ENCODE assay signal across 18 cellular contexts in genomic region chr11:13868710-13869403, GRCh38.
DNase-seq lines count a peak whose midpoint lies in the region; ATAC-seq, FAIRE-seq and TF ChIP-seq lines count a peak whose summit lies in the region.
"Had no signal": no experiment of that assay in that cellular context is flagged by ENCODE, and none has a peak within 500 bp of the region (broad histone marks: within the 10 kb centered on the region; RNA-seq: fewer than 3 reads in every experiment).

No MANE protein-coding gene starts in this region.

- peak overlapping the region; percentile 55 for H3K27ac ChIP-seq in CD4-positive, alpha-beta memory T cell (ENCODE audit: low read depth, low read length)
- H3K27ac ChIP-seq: C4-2B, right atrium auricular region had no signal

- no peaks in the 10 kb centered on the region for H3K27me3 Mint-ChIP-seq in CD4-positive, alpha-beta memory T cell
- no peaks in the 10 kb centered on the region for H3K27me3 Mint-ChIP-seq in central memory CD8-positive, alpha-beta T cell

- H3K36me3 ChIP-seq in CD4-positive, alpha-beta memory T cell (ENCODE audit: insufficient read depth, low read length), result no peaks in the 10 kb centered on the region
- H3K36me3 ChIP-seq: right atrium auricular region had no signal

- H3K27ac Mint-ChIP-seq in CD4-positive, alpha-beta memory T cell, result peak overlapping the region; percentile 77 to 97 (median 96)
- H3K27ac Mint-ChIP-seq in central memory CD8-positive, alpha-beta T cell (ENCODE audit: low read depth), result peak overlapping the region; percentile 27
- H3K27ac Mint-ChIP-seq: brain, naive B cell had no signal

- H3K9me3 Mint-ChIP-seq in CD4-positive, alpha-beta memory T cell, result peaks cover 0 to 4% (median 0%) of the 10 kb centered on the region in 8 donors
- no peaks in the 10 kb centered on the region for H3K9me3 Mint-ChIP-seq in central memory CD8-positive, alpha-beta T cell

- H3K4me1 Mint-ChIP-seq in CD4-positive, alpha-beta memory T cell, result peaks cover 30 to 49% (median 35%) of the 10 kb centered on the region in 4 donors
- H3K4me1 Mint-ChIP-seq in central memory CD8-positive, alpha-beta T cell, result peaks cover 15% of the 10 kb centered on the region

- CTCF ChIA-PET in CD4-positive, alpha-beta memory T cell (lab: Charles Lee; ENCODE audit: partially characterized antibody), result interaction anchor here (0.8 to 3.0 kb wide), 9 partner anchors 11 to 380 kb away, joined by 3 to 18 read pairs (median 3); no protein-coding TSS in a partner anchor

- POLR2A ChIA-PET in CD4-positive, alpha-beta memory T cell (lab: Charles Lee; ENCODE audit: partially characterized antibody), result interaction anchor here (0.6 to 4.9 kb wide), 26 partner anchors 9 to 406 kb away, joined by 3 to 78 read pairs (median 4); partner anchors contain the start of genes BTBD10 and SPON1

- peaks cover 0 to 3% of the 10 kb centered on the region in 2 donors for H3K36me3 Mint-ChIP-seq in CD4-positive, alpha-beta memory T cell
- no peaks in the 10 kb centered on the region for H3K36me3 Mint-ChIP-seq in central memory CD8-positive, alpha-beta T cell (ENCODE audit: insufficient read depth)
- H3K36me3 Mint-ChIP-seq: brain had no signal

- no peaks in the 10 kb centered on the region for H3K27me3 ChIP-seq in CD4-positive, alpha-beta memory T cell (ENCODE audit: insufficient read depth, low read length)
- H3K27me3 ChIP-seq: right atrium auricular region had no signal

- TF ChIP-seq POLR2A in H54 (IDR thresholded peaks at IDR 0.05; ENCODE audit: low read depth, low read length), result no peak

- peak; percentile 98 for ATAC-seq in central memory CD8-positive, alpha-beta T cell (replicated peaks; ENCODE audit: extremely low read depth, poor library complexity, severe bottlenecking)
- ATAC-seq in HG03469 (IDR thresholded peaks at IDR 0.05; ENCODE audit: unreplicated experiment) (no peak), HG03354 (IDR thresholded peaks at IDR 0.05; ENCODE audit: poor library complexity, severe bottlenecking, unreplicated experiment) (no peak)
- ATAC-seq: left cardiac atrium, SK-N-SH treated with all-trans-retinoic acid at 6 μM for 48 hours had no signal

- intact Hi-C loops in CD4-positive, alpha-beta memory T cell (cut with micrococcal nuclease), result loop anchor here (1.0 to 10.0 kb wide), 5 partner anchors 9 to 1026 kb away; partner anchors contain the start of gene CYP2R1
- intact Hi-C loops in cardiac septum (cut with DNase I), result no loop called here

- no peak overlapping the region for H3K4me3 ChIP-seq in CD4-positive, alpha-beta memory T cell (ENCODE audit: low read length in 2 of 2)
- H3K4me3 ChIP-seq: right atrium auricular region had no signal

- H3K4me3 Mint-ChIP-seq in CD4-positive, alpha-beta memory T cell, result peak overlapping the region in 7 of 8 donors; percentile 1 to 56 (median 43)
- no peak overlapping the region for H3K4me3 Mint-ChIP-seq in central memory CD8-positive, alpha-beta T cell
- H3K4me3 Mint-ChIP-seq: brain, naive B cell had no signal

- FAIRE-seq in H54 (lab: Jason Lieb, UNC), result peak; percentile 30
- FAIRE-seq: endometrium had no signal

- DNase-seq in CD4-positive, alpha-beta memory T cell, result peak; percentile 80 to 91 (median 84)
- DNase-seq in H54 (ENCODE audit: insufficient read length, low spot score) (no peak), T-helper 9 cell (peak; percentile 10), NCI-H1105 treated with DMSO at 0.1 percent for 48 hours (lab: John Stamatoyannopoulos, UW) (no peak), cardiac septum (ENCODE audit: low spot score) (no peak)
- DNase-seq in central memory CD8-positive, alpha-beta T cell (ENCODE audit: low spot score in 2 of 2), result peak in 1 of 2 donors; percentile 27
- DNase-seq: KBM-7, left cardiac atrium, naive B cell, NCI-H187, substantia nigra had no signal

- H3K4me1 ChIP-seq in CD4-positive, alpha-beta memory T cell (ENCODE audit: insufficient read depth, low read length), result peaks cover 32% of the 10 kb centered on the region

- no peaks in the 10 kb centered on the region for H3K9me3 ChIP-seq in CD4-positive, alpha-beta memory T cell (ENCODE audit: control insufficient read depth in 1 of 2, low read length in 2 of 2)
- H3K9me3 ChIP-seq: right atrium auricular region had no signal

Comparison
In these comparisons a context has a peak if more than half of its experiments do, and no peak if none do; other contexts are left out.
1. DNase-seq: peak in CD4-positive, alpha-beta memory T cell (5 of 5) and T-helper 9 cell (single experiment); none in H54 (single experiment), NCI-H1105 treated with DMSO at 0.1 percent for 48 hours (single experiment) and cardiac septum (single experiment).